6 cellular contexts compared by ENCODE assay signal in the genomic region with DNA sequence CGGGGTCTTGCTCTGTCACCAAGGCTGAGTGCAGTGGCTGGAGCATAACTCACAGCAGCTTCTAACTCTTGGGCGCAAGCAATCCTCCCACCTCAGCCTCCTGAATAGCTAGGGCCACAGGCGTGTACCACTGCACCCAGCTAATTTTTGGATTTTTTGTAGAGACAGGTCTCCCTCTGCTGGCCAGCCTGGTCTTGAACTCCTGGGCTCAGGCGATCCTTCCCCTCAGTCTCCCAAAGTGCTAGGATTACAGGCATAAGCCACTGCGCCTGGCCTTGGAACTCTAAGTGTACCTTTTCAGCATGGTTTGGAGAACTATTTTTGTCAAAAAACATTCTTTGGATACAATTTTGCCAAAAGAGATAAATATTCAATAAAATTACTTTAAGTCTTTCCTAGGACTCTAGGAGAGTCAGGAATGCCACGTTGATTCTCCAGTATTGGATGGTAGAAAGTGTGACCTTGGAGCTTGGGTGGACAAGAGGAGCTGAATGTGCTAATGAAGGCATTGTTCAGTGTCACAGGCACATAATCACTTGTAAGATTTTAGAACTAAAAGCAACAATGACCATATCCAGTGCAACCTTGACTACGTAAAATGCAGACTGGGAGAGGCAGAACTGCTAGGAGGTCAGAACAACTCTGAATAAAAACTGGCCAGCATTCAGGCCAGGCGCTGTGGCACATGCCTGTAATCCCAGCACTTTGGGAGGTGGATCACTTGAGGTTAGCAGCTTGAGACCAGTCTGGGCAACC. TPM values are rescaled to one million over a fixed set of nuclear protein-coding genes. Genes with fewer than 3 reads are reported as not detected.
DNase-seq lines count a peak whose midpoint lies in the region; ATAC-seq and TF ChIP-seq lines count a peak whose summit lies in the region.

No MANE protein-coding gene starts in this region.

- H3K4me1 Mint-ChIP-seq in nephron progenitor cell = peaks cover 41% of the 10 kb centered on the region

- no peaks in the 10 kb centered on the region for H3K27me3 ChIP-seq in adrenal gland
- no peaks in the 10 kb centered on the region for H3K27me3 ChIP-seq in left lung

- TF ChIP-seq POLR2A in adrenal gland (IDR thresholded peaks at IDR 0.05) = no peak

- H3K36me3 ChIP-seq in adrenal gland (replicated peaks in 1 of 2) (peaks cover 0 to 41% of the 10 kb centered on the region in 2 donors), left lung (peaks cover 0 to 51% of the 10 kb centered on the region in 2 donors)

- in situ Hi-C loops in G401 (cut with HindIII; ENCODE audit: low sequenced_read_pairs) = no loop called here

- H3K4me3 Mint-ChIP-seq in nephron progenitor cell = peak overlapping the region; percentile 66

- ATAC-seq in left lung = no peak

- H3K27ac ChIP-seq in adrenal gland (peak overlapping the region in 4 of 5 donors; percentile 2 to 56 (median 36)), left lung (no peak overlapping the region)

- peak; percentile 12 to 56 (median 48) for TF ChIP-seq CTCF in adrenal gland (IDR thresholded peaks at IDR 0.05)
- peak; percentile 52 for TF ChIP-seq CTCF in nephron progenitor cell (IDR thresholded peaks at IDR 0.05)
- no peak for TF ChIP-seq CTCF in left lung (IDR thresholded peaks at IDR 0.05)

- no peaks in the 10 kb centered on the region for H3K9me3 Mint-ChIP-seq in nephron progenitor cell

- peaks cover 59% of the 10 kb centered on the region for H3K36me3 Mint-ChIP-seq in nephron progenitor cell (ENCODE audit: low read depth)

- H3K4me3 ChIP-seq in adrenal gland = no peak overlapping the region
- no peak overlapping the region for H3K4me3 ChIP-seq in left lung

- H3K4me1 ChIP-seq in adrenal gland (replicated peaks in 1 of 2) (peaks cover 6 to 36% of the 10 kb centered on the region in 2 donors), left lung (peaks cover 10 to 37% of the 10 kb centered on the region in 2 donors)

- H3K27ac Mint-ChIP-seq in nephron progenitor cell = peak overlapping the region; percentile 42

- WGBS in adrenal gland, 4 donors = 34 to 47% (median 42%) methylated on average over 8 of the region's 8 CpGs

- intact Hi-C loops in adrenal gland (cut with DNase I) = loop anchor here in 1 of 2 donors (10.0 kb wide), 1 partner anchor 98 kb away; no protein-coding TSS in a partner anchor
- intact Hi-C loops in left lung (cut with DNase I) = no loop called here

- DNase-seq in G401 (ENCODE audit: low spot score) (peak; percentile 61), NCI-H524 treated with DMSO at 0.1 percent for 48 hours (lab: John Stamatoyannopoulos, UW) (peak; percentile 38), adrenal gland (peak in 6 of 7 donors; percentile 45 to 71 (median 59)), nephron progenitor cell (peak; percentile 52), left lung (no peak), GM19238 (ENCODE audit: insufficient read length, low spot score) (no peak)

- H3K9me3 ChIP-seq in adrenal gland (replicated peaks in 1 of 3) (no peaks in the 10 kb centered on the region), left lung (no peaks in the 10 kb centered on the region)

- H3K27me3 Mint-ChIP-seq in nephron progenitor cell (ENCODE audit: low read depth, poor library complexity) = peaks cover 2% of the 10 kb centered on the region

RNA-seq across cellular contexts. Expression of gene SRSF9, which starts 2.8 kb away (rescaled TPM):
- 338 and 491 TPM in 2 replicates for total RNA-seq in G401 (2014; rRNA removed; shearing (Covaris generic))
- total RNA-seq in adrenal gland (100 to 1,000 TPM in 5 of 8 donors, 10 to 100 TPM in 3; 55.5 to 195 (median 140) TPM), left lung (100 to 1,000 TPM; 120 to 136 TPM)
- 100 to 1,000 TPM in 1 of 3 donors, 10 to 100 TPM in 2; 62.5 to 123 (median 75.4) TPM for polyA plus RNA-seq in adrenal gland

RNA-seq across cellular contexts. Expression of gene GATC, which starts 20.5 kb away (rescaled TPM):
- 34.3 and 42.3 TPM in 2 replicates for total RNA-seq in G401 (2014; rRNA removed; shearing (Covaris generic))
- total RNA-seq in adrenal gland (10 to 100 TPM; 21.9 to 43.6 (median 31.5) TPM), left lung (10 to 100 TPM; 30.1 TPM)
- 10 to 100 TPM in 1 of 3 donors, 1 to 10 TPM in 2; 9.0 to 29.8 (median 9.3) TPM for polyA plus RNA-seq in adrenal gland

RNA-seq across cellular contexts. Expression of gene TRIAP1, which starts 20.6 kb away (rescaled TPM):
- total RNA-seq in G401 (2014; rRNA removed; shearing (Covaris generic)) = 90.3 and 118 TPM in 2 replicates
- 10 to 100 TPM in 7 of 8 donors, 1 to 10 TPM in 1; 8.2 to 28.8 (median 19.7) TPM for total RNA-seq in adrenal gland
- 10 to 100 TPM; 19.2 to 35.6 (median 19.9) TPM for polyA plus RNA-seq in adrenal gland
- total RNA-seq in left lung = 10 to 100 TPM; 21.9 to 29.1 TPM

RNA-seq across cellular contexts. Expression of gene COX6A1, which starts 28.8 kb away (rescaled TPM):
- total RNA-seq in G401 (2014; rRNA removed; shearing (Covaris generic)) = 487 and 568 TPM in 2 replicates
- total RNA-seq in adrenal gland (1,000 to 10,000 TPM in 1 of 8 donors, 100 to 1,000 TPM in 7; 378 to 1,017 (median 587) TPM), left lung (100 to 1,000 TPM; 308 to 311 TPM)
- 1,000 to 10,000 TPM in 1 of 3 donors, 100 to 1,000 TPM in 2; 504 to 1,577 (median 661) TPM for polyA plus RNA-seq in adrenal gland

RNA-seq across cellular contexts. Expression of gene DYNLL1, which starts 29.2 kb away (rescaled TPM):
- 541 and 568 TPM in 2 replicates for total RNA-seq in G401 (2014; rRNA removed; shearing (Covaris generic))
- total RNA-seq in adrenal gland (100 to 1,000 TPM; 168 to 463 (median 296) TPM), left lung (100 to 1,000 TPM; 342 to 352 TPM)
- polyA plus RNA-seq in adrenal gland = 100 to 1,000 TPM; 301 to 378 (median 335) TPM

Comparison
In these comparisons a context has a peak if more than half of its experiments do, and no peak if none do; other contexts are left out.
1. DNase-seq: peak in G401 (single experiment), NCI-H524 treated with DMSO at 0.1 percent for 48 hours (single experiment), adrenal gland (6 of 7) and nephron progenitor cell (single experiment); none in left lung (0 of 2) and GM19238 (single experiment).
2. H3K27ac ChIP-seq: peak in adrenal gland (4 of 5); none in left lung (0 of 2).
3. CTCF ChIP-seq: peak in adrenal gland (6 of 6) and nephron progenitor cell (single experiment); none in left lung (0 of 2).